In genomic region chr9:35732185-35733108, GRCh38 we compare ENCODE assay signal across 8 cellular contexts. TPM values are rescaled to one million over a fixed set of nuclear protein-coding genes. Genes with fewer than 3 reads are reported as not detected.
DNase-seq lines count a peak whose midpoint lies in the region; ATAC-seq, FAIRE-seq and TF ChIP-seq lines count a peak whose summit lies in the region.

Gene CREB3 (plus strand): TSS chr9:35732666. CDS start chr9:35732773, 107 bp downstream.
Gene TLN1 (minus strand): TSS chr9:35732195. CDS start chr9:35725694, 6,501 bp downstream.

- intact Hi-C loops in left ventricle myocardium inferior (cut with micrococcal nuclease) (loop anchor here (5.0 kb wide), 1 partner anchor 85 kb away; no protein-coding TSS in a partner anchor), psoas muscle (cut with DNase I) (no loop called here)

- no peaks in the 10 kb centered on the region for H3K27me3 Mint-ChIP-seq in T-helper 17 cell

- no peaks in the 10 kb centered on the region for H3K27me3 ChIP-seq in left ventricle myocardium inferior (ENCODE audit: low read depth)
- H3K27me3 ChIP-seq in psoas muscle (ENCODE audit: insufficient read depth in 3 of 3, low read length in 2 of 3) = no peaks in the 10 kb centered on the region

- peaks cover 78% of the 10 kb centered on the region for H3K4me1 ChIP-seq in left ventricle myocardium inferior
- H3K4me1 ChIP-seq in psoas muscle = peaks cover 46% of the 10 kb centered on the region

- TF ChIP-seq CTCF in left ventricle myocardium inferior (IDR thresholded peaks at IDR 0.05; ENCODE audit: borderline replicate concordance) = no peak
- TF ChIP-seq CTCF in psoas muscle (IDR thresholded peaks at IDR 0.05) = no peak

- H3K4me1 Mint-ChIP-seq in T-helper 17 cell = peaks cover 14% of the 10 kb centered on the region

- H3K36me3 Mint-ChIP-seq in T-helper 17 cell (ENCODE audit: low read depth) = peaks cover 3% of the 10 kb centered on the region

- no peak within 1 kb of the TSS for H3K27ac Mint-ChIP-seq in T-helper 17 cell

- 0 to 1% (median 0%) methylated on average over 51 to 60 of the region's 60 CpGs for WGBS in psoas muscle, 3 donors

- peak within 1 kb of the TSS; percentile 99 for H3K27ac ChIP-seq in left ventricle myocardium inferior (replicated peaks)
- H3K27ac ChIP-seq in psoas muscle = peak within 1 kb of the TSS; percentile 98

- DNase-seq in NCI-H1694 treated with DMSO at 0.1 percent for 48 hours (lab: John Stamatoyannopoulos, UW) = peak; percentile 97
- DNase-seq in T-helper 17 cell = peak; percentile 89 to 93 (median 90)
- peak; percentile 73 to 100 (median 97) for DNase-seq in amygdala (lab: John Stamatoyannopoulos, UW)
- DNase-seq in left ventricle myocardium inferior = peak; percentile 98
- peak; percentile 98 to 99 for DNase-seq in psoas muscle
- peak; percentile 98 for DNase-seq in urothelium cell line (ENCODE audit: low spot score)

- H3K9me3 ChIP-seq in T-helper 17 cell (ENCODE audit: control insufficient read depth, low read length, poor library complexity, severe bottlenecking) (no peaks in the 10 kb centered on the region), left ventricle myocardium inferior (replicated peaks) (no peaks in the 10 kb centered on the region), psoas muscle (no peaks in the 10 kb centered on the region)

- H3K4me3 Mint-ChIP-seq in T-helper 17 cell = peak within 1 kb of the TSS; percentile 98

- H3K36me3 ChIP-seq in left ventricle myocardium inferior = peaks cover 42% of the 10 kb centered on the region
- H3K36me3 ChIP-seq in psoas muscle (ENCODE audit: insufficient read depth in 1 of 2, low read depth in 1 of 2) = peaks cover under 1 to 43% of the 10 kb centered on the region in 2 donors

- peak; percentile 80 for ATAC-seq in GM18498 (IDR thresholded peaks at IDR 0.05; ENCODE audit: unreplicated experiment)
- peak; percentile 74 for ATAC-seq in HG02938 (IDR thresholded peaks at IDR 0.05; ENCODE audit: unreplicated experiment)
- peak; percentile 92 for ATAC-seq in T-helper 17 cell
- ATAC-seq in psoas muscle = peak; percentile 84 to 87 (median 86)

- H3K4me3 ChIP-seq in left ventricle myocardium inferior (peak within 1 kb of the TSS; percentile 82), psoas muscle (peak within 1 kb of the TSS; percentile 82)

- peak; percentile 42 for FAIRE-seq in urothelium cell line (lab: Jason Lieb, UNC)

RNA-seq across cellular contexts. Expression of gene CREB3, which starts in this region (rescaled TPM):
- total RNA-seq in T-helper 17 cell = 10 to 100 TPM; 16.0 to 16.5 TPM
- total RNA-seq in left ventricle myocardium inferior = 20.6 TPM
- total RNA-seq in psoas muscle = 10 to 100 TPM; 16.1 to 22.4 (median 20.5) TPM
- polyA plus RNA-seq in psoas muscle = 10 to 100 TPM; 20.9 to 55.1 (median 27.8) TPM

RNA-seq across cellular contexts. Expression of gene TLN1, which starts in this region (rescaled TPM):
- total RNA-seq in T-helper 17 cell (100 to 1,000 TPM; 259 to 617 TPM), left ventricle myocardium inferior (234 TPM), psoas muscle (100 to 1,000 TPM; 146 to 212 (median 152) TPM)
- polyA plus RNA-seq in psoas muscle = 100 to 1,000 TPM in 1 of 3 donors, 10 to 100 TPM in 2; 88.2 to 320 (median 96.5) TPM

Comparison
In these comparisons a context has a peak if more than half of its experiments do, and no peak if none do; other contexts are left out.
1. Peak in every context shown above with its lines: DNase-seq, ATAC-seq, H3K4me3 ChIP-seq and H3K27ac ChIP-seq.